In genomic region chr12:7017870-7018349, GRCh38 we compare ENCODE assay signal across 1 cellular context.
TF ChIP-seq lines count a peak whose summit lies in the region.

No MANE protein-coding gene starts in this region.

TF ChIP-seq in A549, 52 proteins besides CTCF, POLR2A, EP300 and RAD21 (continued from another document):
- TF ChIP-seq ZSCAN20 (CRISPR knock-in tag; IDR thresholded peaks at IDR 0.05): no peak
TF ChIP-seq in A549: peak in this region for 3.
